ENCODE assay signal across 21 cellular contexts in the genomic region with DNA sequence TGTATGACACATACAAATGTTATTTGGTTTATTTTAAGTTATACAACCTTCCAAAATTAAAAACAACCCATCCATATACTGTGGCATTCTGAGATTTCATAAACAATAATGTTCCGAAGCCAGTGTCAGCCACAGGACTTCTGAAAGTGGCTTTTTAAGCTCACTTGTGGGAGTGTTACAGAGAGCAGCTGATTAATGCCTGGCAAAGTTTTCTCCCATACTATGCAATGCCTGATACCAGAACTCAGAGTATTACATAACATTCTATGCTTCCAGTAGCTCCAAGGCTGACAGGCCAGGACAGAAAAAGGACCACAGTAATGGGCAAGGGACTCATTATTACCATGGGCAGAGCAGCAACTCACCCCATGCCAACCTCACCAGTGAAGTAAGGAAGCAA. TPM values are rescaled to one million over a fixed set of nuclear protein-coding genes. Genes with fewer than 3 reads are reported as not detected.
DNase-seq lines count a peak whose midpoint lies in the region; ATAC-seq lines count a peak whose summit lies in the region.
"Had no signal": no experiment of that assay in that cellular context is flagged by ENCODE, and none has a peak within 500 bp of the region (broad histone marks: within the 10 kb centered on the region; RNA-seq: fewer than 3 reads in every experiment).

No MANE protein-coding gene starts in this region.

- no peaks in the 10 kb centered on the region for H3K9me3 ChIP-seq in CD8-positive, alpha-beta memory T cell (ENCODE audit: low read length)
- H3K9me3 ChIP-seq in naive thymus-derived CD4-positive, alpha-beta T cell (ENCODE audit: control insufficient read depth in 2 of 3, low read length in 3 of 3), result no peaks in the 10 kb centered on the region
- H3K9me3 ChIP-seq: Peyer's patch had no signal

- no peak overlapping the region for H3K4me3 Mint-ChIP-seq in T-helper 2 cell treated with Interferon-gamma antibody and Interleukin-4, amounts not matched to agents 5 μg/mL and 100 μg/mL, for 36 hours
- H3K4me3 Mint-ChIP-seq in CD8-positive, alpha-beta memory T cell, result peak overlapping the region; percentile 35 to 77 (median 61)
- peak overlapping the region; percentile 33 for H3K4me3 Mint-ChIP-seq in activated T-helper 1 cell treated with anti-CD3 and anti-CD28 coated beads, Interleukin-12 subunit alpha, Interleukin-12 subunit beta, Interleukin-2, Interleukin-4 antibody, amounts not matched to agents 30 ng/mL and 10 ng/mL and 1 ng/mL, durations not matched to agents 14 hours and 24 hours and 36 hours
- H3K4me3 Mint-ChIP-seq in naive thymus-derived CD4-positive, alpha-beta T cell, result peak overlapping the region in 7 of 10 donors; percentile 38 to 79 (median 66)

- CTCF ChIA-PET in CD8-positive, alpha-beta memory T cell (lab: Charles Lee), result interaction anchor here (0.7 to 3.8 kb wide), 4 partner anchors 8 to 72 kb away, joined by 3 to 37 read pairs (median 7); a partner anchor contains a TSS
- CTCF ChIA-PET in naive thymus-derived CD4-positive, alpha-beta T cell (lab: Charles Lee), result interaction anchor here (1.4 to 3.2 kb wide), 3 partner anchors 19 to 52 kb away, joined by 3 to 23 read pairs (median 7); no protein-coding TSS in a partner anchor

- peaks cover 86% of the 10 kb centered on the region for H3K4me1 ChIP-seq in CD8-positive, alpha-beta memory T cell (ENCODE audit: insufficient read depth, low read length)
- H3K4me1 ChIP-seq in naive thymus-derived CD4-positive, alpha-beta T cell (ENCODE audit: control insufficient read depth in 2 of 2, insufficient read depth in 2 of 2, low read length in 2 of 2), result peaks cover 58 to 75% of the 10 kb centered on the region in 2 donors
- H3K4me1 ChIP-seq: foreskin keratinocyte had no signal

- no peak overlapping the region for H3K27ac ChIP-seq in CD8-positive, alpha-beta memory T cell (ENCODE audit: low read depth, low read length)
- H3K27ac ChIP-seq in naive thymus-derived CD4-positive, alpha-beta T cell (ENCODE audit: low read depth, low read length), result peak overlapping the region; percentile 62
- H3K27ac ChIP-seq: foreskin keratinocyte had no signal

- peak overlapping the region; percentile 15 for H3K4me3 ChIP-seq in CD8-positive, alpha-beta memory T cell (ENCODE audit: low read length)
- no peak overlapping the region for H3K4me3 ChIP-seq in naive thymus-derived CD4-positive, alpha-beta T cell (ENCODE audit: low read length)
- H3K4me3 ChIP-seq: Peyer's patch had no signal

- peaks cover 54% of the 10 kb centered on the region for H3K4me1 Mint-ChIP-seq in T-helper 2 cell treated with Interferon-gamma antibody and Interleukin-4, amounts not matched to agents 5 μg/mL and 100 μg/mL, for 36 hours (ENCODE audit: low read depth)
- peaks cover 72 to 95% (median 94%) of the 10 kb centered on the region in 3 donors for H3K4me1 Mint-ChIP-seq in CD8-positive, alpha-beta memory T cell
- H3K4me1 Mint-ChIP-seq in activated T-helper 1 cell treated with anti-CD3 and anti-CD28 coated beads, Interleukin-12 subunit alpha, Interleukin-12 subunit beta, Interleukin-2, Interleukin-4 antibody, amounts not matched to agents 30 ng/mL and 10 ng/mL and 1 ng/mL, durations not matched to agents 14 hours and 24 hours and 36 hours (ENCODE audit: low read depth), result peaks cover 78% of the 10 kb centered on the region
- H3K4me1 Mint-ChIP-seq in naive thymus-derived CD4-positive, alpha-beta T cell, result peaks cover 24 to 95% (median 83%) of the 10 kb centered on the region in 7 donors

- no peak for ATAC-seq in naive thymus-derived CD4-positive, alpha-beta T cell
- no peak for ATAC-seq in HG02610 (IDR thresholded peaks at IDR 0.05; ENCODE audit: unreplicated experiment)
- no peak for ATAC-seq in HG03457 (IDR thresholded peaks at IDR 0.05; ENCODE audit: unreplicated experiment)
- no peak for ATAC-seq in HG03469 (IDR thresholded peaks at IDR 0.05; ENCODE audit: unreplicated experiment)
- ATAC-seq: foreskin keratinocyte, SK-N-SH treated with all-trans-retinoic acid at 6 μM for 48 hours had no signal

- H3K36me3 ChIP-seq in CD8-positive, alpha-beta memory T cell (ENCODE audit: insufficient read depth, low read length), result no peaks in the 10 kb centered on the region
- H3K36me3 ChIP-seq in naive thymus-derived CD4-positive, alpha-beta T cell (ENCODE audit: control insufficient read depth in 2 of 3, insufficient read depth in 3 of 3, low read length in 3 of 3), result no peaks in the 10 kb centered on the region
- H3K36me3 ChIP-seq: Peyer's patch had no signal

- H3K27me3 Mint-ChIP-seq in T-helper 2 cell treated with Interferon-gamma antibody and Interleukin-4, amounts not matched to agents 5 μg/mL and 100 μg/mL, for 36 hours (ENCODE audit: low read depth), result no peaks in the 10 kb centered on the region
- H3K27me3 Mint-ChIP-seq in CD8-positive, alpha-beta memory T cell, result peaks cover 0 to 3% of the 10 kb centered on the region in 2 donors
- no peaks in the 10 kb centered on the region for H3K27me3 Mint-ChIP-seq in activated T-helper 1 cell treated with anti-CD3 and anti-CD28 coated beads, Interleukin-12 subunit alpha, Interleukin-12 subunit beta, Interleukin-2, Interleukin-4 antibody, amounts not matched to agents 30 ng/mL and 10 ng/mL and 1 ng/mL, durations not matched to agents 14 hours and 24 hours and 36 hours (ENCODE audit: insufficient read depth)
- H3K27me3 Mint-ChIP-seq in naive thymus-derived CD4-positive, alpha-beta T cell, result no peaks in the 10 kb centered on the region
- H3K27me3 Mint-ChIP-seq: memory B cell had no signal

- H3K36me3 Mint-ChIP-seq in T-helper 2 cell treated with Interferon-gamma antibody and Interleukin-4, amounts not matched to agents 5 μg/mL and 100 μg/mL, for 36 hours (ENCODE audit: low read depth), result peaks cover 8% of the 10 kb centered on the region
- H3K36me3 Mint-ChIP-seq in CD8-positive, alpha-beta memory T cell, result peaks cover 4 to 12% (median 11%) of the 10 kb centered on the region in 3 donors
- H3K36me3 Mint-ChIP-seq in activated T-helper 1 cell treated with anti-CD3 and anti-CD28 coated beads, Interleukin-12 subunit alpha, Interleukin-12 subunit beta, Interleukin-2, Interleukin-4 antibody, amounts not matched to agents 30 ng/mL and 10 ng/mL and 1 ng/mL, durations not matched to agents 14 hours and 24 hours and 36 hours (ENCODE audit: low read depth), result peaks cover 5% of the 10 kb centered on the region
- H3K36me3 Mint-ChIP-seq in naive thymus-derived CD4-positive, alpha-beta T cell, result peaks cover 0 to 19% (median 4%) of the 10 kb centered on the region in 5 donors
- H3K36me3 Mint-ChIP-seq: memory B cell, naive B cell had no signal

- peak overlapping the region; percentile 80 for H3K27ac Mint-ChIP-seq in T-helper 2 cell treated with Interferon-gamma antibody and Interleukin-4, amounts not matched to agents 5 μg/mL and 100 μg/mL, for 36 hours
- peak overlapping the region; percentile 90 to 99 (median 94) for H3K27ac Mint-ChIP-seq in CD8-positive, alpha-beta memory T cell
- H3K27ac Mint-ChIP-seq in activated T-helper 1 cell treated with anti-CD3 and anti-CD28 coated beads, Interleukin-12 subunit alpha, Interleukin-12 subunit beta, Interleukin-2, Interleukin-4 antibody, amounts not matched to agents 30 ng/mL and 10 ng/mL and 1 ng/mL, durations not matched to agents 14 hours and 24 hours and 36 hours, result peak overlapping the region; percentile 77
- H3K27ac Mint-ChIP-seq in naive thymus-derived CD4-positive, alpha-beta T cell, result peak overlapping the region; percentile 90 to 99 (median 96)

- no peaks in the 10 kb centered on the region for H3K27me3 ChIP-seq in CD8-positive, alpha-beta memory T cell (ENCODE audit: insufficient read depth, low read length, poor library complexity, severe bottlenecking)
- H3K27me3 ChIP-seq in naive thymus-derived CD4-positive, alpha-beta T cell (ENCODE audit: control insufficient read depth in 2 of 2, insufficient read depth in 2 of 2, low read length in 2 of 2), result no peaks in the 10 kb centered on the region
- H3K27me3 ChIP-seq: Peyer's patch had no signal

- intact Hi-C loops in activated T-helper 1 cell treated with anti-CD3 and anti-CD28 coated beads, Interleukin-12 subunit alpha, Interleukin-12 subunit beta, Interleukin-2, Interleukin-4 antibody, amounts not matched to agents 30 ng/mL and 10 ng/mL and 1 ng/mL, durations not matched to agents 14 hours and 24 hours and 36 hours (cut with micrococcal nuclease), result loop anchor here (1.0 to 10.0 kb wide), 6 partner anchors 11 to 1368 kb away; a partner anchor contains a TSS
- intact Hi-C loops in naive thymus-derived CD4-positive, alpha-beta T cell (cut with micrococcal nuclease), result loop anchor here (1.0 to 10.0 kb wide), 4 partner anchors 9 to 880 kb away; a partner anchor contains a TSS

- POLR2A ChIA-PET in CD8-positive, alpha-beta memory T cell (lab: Charles Lee), result interaction anchor here (1.2 to 3.3 kb wide), 5 partner anchors 9 to 34 kb away, joined by 3 to 17 read pairs (median 9); a partner anchor contains a TSS
- POLR2A ChIA-PET in naive thymus-derived CD4-positive, alpha-beta T cell (lab: Charles Lee), result interaction anchor here (0.6 to 4.9 kb wide), 10 partner anchors 8 to 1677 kb away, joined by 3 to 60 read pairs (median 7); no protein-coding TSS in a partner anchor

- no peak for DNase-seq in T-helper 2 cell treated with Interferon-gamma antibody and Interleukin-4, amounts not matched to agents 5 μg/mL and 100 μg/mL, for 36 hours (ENCODE audit: low spot score)
- no peak for DNase-seq in T-helper 2 cell
- no peak for DNase-seq in CD8-positive, alpha-beta memory T cell
- DNase-seq in activated T-helper 1 cell treated with anti-CD3 and anti-CD28 coated beads, Interleukin-12 subunit alpha, Interleukin-12 subunit beta, Interleukin-2, Interleukin-4 antibody, amounts not matched to agents 30 ng/mL and 10 ng/mL and 1 ng/mL, durations not matched to agents 14 hours and 24 hours and 36 hours (ENCODE audit: low spot score), result no peak
- no peak for DNase-seq in naive thymus-derived CD4-positive, alpha-beta T cell
- DNase-seq: 8988T; DMS53; naive B cell; NCI-H1436; NCI-H2171 treated with DMSO at 0.1 percent for 48 hours; NCI-H774; Peyer's patch; posterior cingulate gyrus; small intestine; stimulated activated CD4-positive, alpha-beta T cell treated with anti-CD3 and anti-CD28 coated beads, Interleukin-4, amount 100 ng/mL, for 4 hours had no signal

- no peaks in the 10 kb centered on the region for H3K9me3 Mint-ChIP-seq in T-helper 2 cell treated with Interferon-gamma antibody and Interleukin-4, amounts not matched to agents 5 μg/mL and 100 μg/mL, for 36 hours
- H3K9me3 Mint-ChIP-seq in CD8-positive, alpha-beta memory T cell, result peaks cover 0 to 4% (median 0%) of the 10 kb centered on the region in 5 donors
- peaks cover 3% of the 10 kb centered on the region for H3K9me3 Mint-ChIP-seq in activated T-helper 1 cell treated with anti-CD3 and anti-CD28 coated beads, Interleukin-12 subunit alpha, Interleukin-12 subunit beta, Interleukin-2, Interleukin-4 antibody, amounts not matched to agents 30 ng/mL and 10 ng/mL and 1 ng/mL, durations not matched to agents 14 hours and 24 hours and 36 hours
- peaks cover 0 to 8% (median 0%) of the 10 kb centered on the region in 11 donors for H3K9me3 Mint-ChIP-seq in naive thymus-derived CD4-positive, alpha-beta T cell
- H3K9me3 Mint-ChIP-seq: memory B cell had no signal

RNA-seq across cellular contexts. Expression of a gene that starts 29.3 kb away (rescaled TPM):
- total RNA-seq in CD8-positive, alpha-beta memory T cell, result 10 to 100 TPM; 60.2 to 67.0 TPM
- polyA plus RNA-seq in CD8-positive, alpha-beta memory T cell, result 203 TPM
- 11.5 and 16.4 TPM in 2 replicates for total RNA-seq in activated T-helper 1 cell treated with anti-CD3 and anti-CD28 coated beads, Interleukin-12 subunit alpha, Interleukin-12 subunit beta, Interleukin-2, Interleukin-4 antibody, amounts not matched to agents 30 ng/mL and 10 ng/mL and 1 ng/mL, durations not matched to agents 14 hours and 24 hours and 36 hours
- 100 to 1,000 TPM in 4 of 5 experiments, 10 to 100 TPM in 1; 60.9 to 414 (median 228) TPM for total RNA-seq in naive thymus-derived CD4-positive, alpha-beta T cell
- polyA plus RNA-seq in naive thymus-derived CD4-positive, alpha-beta T cell, result 100 to 1,000 TPM; 152 to 252 TPM
- polyA plus RNA-seq: foreskin keratinocyte had no signal
